20 cellular contexts compared by ENCODE assay signal in the genomic region with DNA sequence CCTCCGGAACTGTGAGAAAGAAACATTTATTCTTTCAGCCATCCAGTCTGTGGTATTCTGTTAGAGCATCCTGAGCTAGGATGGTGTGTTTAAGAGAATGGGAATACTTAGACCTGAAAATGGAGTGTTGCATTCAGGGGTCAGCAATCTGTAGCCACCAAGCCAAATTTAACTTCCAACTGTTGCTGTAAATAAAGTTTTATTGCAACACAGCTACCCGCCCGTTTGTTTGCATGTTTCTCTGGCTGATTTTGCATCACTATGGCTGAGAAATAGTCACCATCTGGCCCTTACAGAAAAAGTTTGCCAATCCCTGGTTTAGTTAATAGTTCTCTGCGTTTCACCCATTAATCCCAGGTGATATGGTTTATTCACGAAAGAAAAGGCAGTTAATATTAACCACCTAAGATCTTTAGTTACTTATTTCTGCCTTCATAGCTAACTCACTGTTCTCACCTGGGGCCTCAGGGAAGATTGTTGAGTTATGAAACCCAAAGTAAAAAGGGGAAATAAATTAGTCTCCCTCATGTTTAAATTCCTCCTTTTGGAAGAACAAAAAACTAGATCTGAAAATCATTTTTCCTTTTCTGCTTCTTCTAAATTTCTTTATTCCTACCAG. TPM values are rescaled to one million over a fixed set of nuclear protein-coding genes. Genes with fewer than 3 reads are reported as not detected.
A peak's percentile ranks its signal among the peaks of the same experiment; 100 is the strongest.
DNase-seq lines count a peak whose midpoint lies in the region; ATAC-seq, FAIRE-seq and TF ChIP-seq lines count a peak whose summit lies in the region.
"Had no signal": no experiment of that assay in that cellular context is flagged by ENCODE, and none has a peak within 500 bp of the region (broad histone marks: within the 10 kb centered on the region; RNA-seq: fewer than 3 reads in every experiment).

No MANE protein-coding gene starts in this region.

- no peak overlapping the region for H2AFZ ChIP-seq in endothelial cell of umbilical vein (ENCODE audit: low read depth, low read length)
- H2AFZ ChIP-seq: GM23248 had no signal

- no peak overlapping the region for H3K4me3 Mint-ChIP-seq in endodermal cell

- H3K9me3 ChIP-seq in endothelial cell of umbilical vein (replicated peaks; ENCODE audit: control insufficient read depth, insufficient read depth, low read length) (no peaks in the 10 kb centered on the region), esophagus muscularis mucosa (no peaks in the 10 kb centered on the region), adrenal gland (replicated peaks in 1 of 3) (no peaks in the 10 kb centered on the region), endodermal cell (ENCODE audit: control insufficient read depth, low read length) (no peaks in the 10 kb centered on the region)
- H3K9me3 ChIP-seq: left lung had no signal

- no peak overlapping the region for H3K4me2 ChIP-seq in endothelial cell of umbilical vein (ENCODE audit: insufficient read depth, low read length)

- H3K27ac ChIP-seq in endothelial cell of umbilical vein (ENCODE audit: insufficient read depth, low read depth, low read length) (no peak overlapping the region), esophagus muscularis mucosa (replicated peaks in 1 of 4) (no peak overlapping the region), adrenal gland (no peak overlapping the region), endodermal cell (ENCODE audit: low read depth, low read length) (no peak overlapping the region)
- H3K27ac ChIP-seq: GM23248, left lung had no signal

- H3K36me3 Mint-ChIP-seq in endodermal cell (ENCODE audit: low read depth): no peaks in the 10 kb centered on the region

- H3K36me3 ChIP-seq in endothelial cell of umbilical vein (ENCODE audit: control insufficient read depth in 2 of 2, extremely low read depth in 1 of 2, insufficient read depth in 2 of 2, low read length in 2 of 2) (no peaks in the 10 kb centered on the region), esophagus muscularis mucosa (no peaks in the 10 kb centered on the region), adrenal gland (replicated peaks in 1 of 2) (no peaks in the 10 kb centered on the region), endodermal cell (ENCODE audit: control insufficient read depth, insufficient read depth, low read length) (no peaks in the 10 kb centered on the region)
- H3K36me3 ChIP-seq: left lung had no signal

- dilution Hi-C loops in endothelial cell of umbilical vein (cut with MboI; ENCODE audit: extremely low pct_ligation_motif_present, low sequenced_read_pairs): no loop called here

- peaks cover 29 to 38% of the 10 kb centered on the region in 2 experiments for H3K27me3 ChIP-seq in endothelial cell of umbilical vein (ENCODE audit: control insufficient read depth in 2 of 2, insufficient read depth in 2 of 2, low read length in 2 of 2)
- peaks cover 0 to 41% (median 4%) of the 10 kb centered on the region in 4 donors for H3K27me3 ChIP-seq in esophagus muscularis mucosa
- peaks cover 22% of the 10 kb centered on the region for H3K27me3 ChIP-seq in adrenal gland
- peaks cover 5% of the 10 kb centered on the region for H3K27me3 ChIP-seq in endodermal cell (ENCODE audit: control insufficient read depth, insufficient read depth, low read length, poor library complexity, severe bottlenecking)

- no peaks in the 10 kb centered on the region for H3K4me1 ChIP-seq in endothelial cell of umbilical vein (ENCODE audit: control insufficient read depth, extremely low read depth, insufficient read depth, low read length)
- peaks cover 0 to 7% (median 7%) of the 10 kb centered on the region in 4 donors for H3K4me1 ChIP-seq in esophagus muscularis mucosa
- H3K4me1 ChIP-seq in adrenal gland (replicated peaks in 1 of 2): no peaks in the 10 kb centered on the region
- peaks cover 3% of the 10 kb centered on the region for H3K4me1 ChIP-seq in endodermal cell (ENCODE audit: control insufficient read depth, insufficient read depth, low read length)

- peaks cover 4% of the 10 kb centered on the region for H3K4me1 Mint-ChIP-seq in endodermal cell

- DNase-seq in endothelial cell of umbilical vein (ENCODE audit: low read depth, low spot score): no peak
- DNase-seq in esophagus muscularis mucosa (ENCODE audit: extremely low spot score): no peak
- DNase-seq in adrenal gland: no peak
- no peak for DNase-seq in HTR-8/SVneo (ENCODE audit: insufficient read length, low spot score)
- no peak for DNase-seq in endodermal cell
- DNase-seq: activated CD4-positive, CD25-positive, alpha-beta regulatory T cell; activated gamma-delta T cell treated with Interleukin-2 at 50 U/mL for 16 hours; aorta; foreskin fibroblast; GM23248; KG1; left lung; NCI-H1105 treated with DMSO at 0.1 percent for 48 hours; NCI-H226; occipital lobe; SHP77 treated with DMSO at 0.1 percent for 48 hours; stimulated activated CD4-positive, alpha-beta T cell treated with anti-CD3 and anti-CD28 coated beads, Interleukin-4, amount 100 ng/mL, for 1 hour had no signal

- no TSS peak for BruUV-seq in endothelial cell of umbilical vein (replicated peaks; lab: Mats Ljungman, UMichigan)

- TF ChIP-seq CTCF in endothelial cell of umbilical vein (IDR thresholded peaks at IDR 0.05; ENCODE audit: extremely low read depth in 1 of 2, insufficient read depth in 1 of 2, low read depth in 1 of 2, low read length in 2 of 2) (no peak), esophagus muscularis mucosa (IDR thresholded peaks at IDR 0.05) (no peak), adrenal gland (IDR thresholded peaks at IDR 0.05) (no peak), endodermal cell (conservative IDR thresholded peaks at IDR 0.05) (no peak)

- CTCF ChIA-PET in endothelial cell of umbilical vein (lab: Charles Lee): interaction anchor here (0.9 to 20.2 kb wide), 4 partner anchors 7 to 345 kb away, joined by 3 to 485 read pairs (median 10); a partner anchor contains a TSS

- 54% methylated on average over 5 of the region's 5 CpGs for WGBS in esophagus muscularis mucosa
- WGBS in adrenal gland, 4 donors: 38 to 57% (median 51%) methylated on average over 5 of the region's 5 CpGs
- WGBS in endodermal cell (ENCODE audit: insufficient coverage in 1 of 2, insufficient read length in 1 of 2), 2 experiments: 47 to 57% methylated on average over 3 to 5 of the region's 5 CpGs

- H4K20me1 ChIP-seq in endothelial cell of umbilical vein (replicated peaks; ENCODE audit: control insufficient read depth, extremely low read depth, insufficient read depth, low read length): no peaks in the 10 kb centered on the region

- H3K27me3 Mint-ChIP-seq in endodermal cell (ENCODE audit: insufficient read depth): peaks cover 15% of the 10 kb centered on the region

- H3K4me3 ChIP-seq in endothelial cell of umbilical vein (replicated peaks in 1 of 3; ENCODE audit: insufficient read depth in 1 of 3, low read depth in 1 of 3, low read length in 3 of 3): no peak overlapping the region
- H3K4me3 ChIP-seq in esophagus muscularis mucosa: no peak overlapping the region
- no peak overlapping the region for H3K4me3 ChIP-seq in adrenal gland
- H3K4me3 ChIP-seq in endodermal cell (ENCODE audit: low read length): no peak overlapping the region
- H3K4me3 ChIP-seq: GM23248, left lung had no signal

- H3K9ac ChIP-seq in endothelial cell of umbilical vein (replicated peaks; ENCODE audit: extremely low read depth, insufficient read depth, low read length): no peak overlapping the region
- no peak overlapping the region for H3K9ac ChIP-seq in endodermal cell (ENCODE audit: extremely low read depth, low read length, poor library complexity, severe bottlenecking)
- H3K9ac ChIP-seq: GM23248 had no signal

- ATAC-seq in GM18517 (IDR thresholded peaks at IDR 0.05; ENCODE audit: unreplicated experiment): peak; percentile 53
- peak; percentile 43 for ATAC-seq in GM21515 (IDR thresholded peaks at IDR 0.05; ENCODE audit: unreplicated experiment)
- ATAC-seq in HG03354 (IDR thresholded peaks at IDR 0.05; ENCODE audit: poor library complexity, severe bottlenecking, unreplicated experiment): peak; percentile 62
- ATAC-seq: left lung had no signal

- peak; percentile 44 for FAIRE-seq in endothelial cell of umbilical vein (lab: Jason Lieb, UNC)
- no peak for FAIRE-seq in HTR-8/SVneo (lab: Jason Lieb, UNC)

- TF ChIP-seq EP300 in esophagus muscularis mucosa (IDR thresholded peaks at IDR 0.05): no peak

- POLR2A ChIA-PET in endothelial cell of umbilical vein (lab: Charles Lee): no interaction called here

- intact Hi-C loops in endothelial cell of umbilical vein (cut with micrococcal nuclease): no loop called here
- intact Hi-C loops in esophagus muscularis mucosa (cut with DNase I): loop anchor here (10.0 kb wide), 1 partner anchor 275 kb away; no protein-coding TSS in a partner anchor
- intact Hi-C loops in adrenal gland (cut with DNase I): no loop called here

- H3K9me1 ChIP-seq in endothelial cell of umbilical vein (replicated peaks; ENCODE audit: control insufficient read depth, extremely low read depth, insufficient read depth, low read length): no peaks in the 10 kb centered on the region

- H3K79me2 ChIP-seq in endothelial cell of umbilical vein (ENCODE audit: control insufficient read depth, insufficient read depth, low read length): no peaks in the 10 kb centered on the region

- no peak overlapping the region for H3K27ac Mint-ChIP-seq in endodermal cell

- peaks cover 8% of the 10 kb centered on the region for H3K9me3 Mint-ChIP-seq in endodermal cell

- TF ChIP-seq POLR2A in endothelial cell of umbilical vein (IDR thresholded peaks at IDR 0.05; ENCODE audit: low read depth, low read length) (no peak), esophagus muscularis mucosa (IDR thresholded peaks at IDR 0.05; ENCODE audit: low read depth) (no peak), adrenal gland (IDR thresholded peaks at IDR 0.05) (no peak)

RNA-seq across cellular contexts. Expression of a gene that starts 9.5 kb away (rescaled TPM):
- 0.25 TPM in 1 of 2 replicates, not detected in the other for total RNA-seq in endothelial cell of umbilical vein
- polyA plus RNA-seq in endothelial cell of umbilical vein: 0.03 TPM in 1 of 2 replicates, not detected in the other
- polyA plus RNA-seq in endothelial cell of umbilical vein (2011; cell fraction: cytosol; rRNA removed): 0.01 and 0.03 TPM in 2 replicates
- polyA plus RNA-seq in endothelial cell of umbilical vein (2011; cell fraction: nucleus; rRNA removed): 0.04 TPM in 1 of 2 replicates, not detected in the other
- 0.08 TPM in 1 of 2 replicates, not detected in the other for polyA plus RNA-seq in endothelial cell of umbilical vein (2012)
- polyA minus RNA-seq in endothelial cell of umbilical vein: not detected in 2 replicates
- polyA minus RNA-seq in endothelial cell of umbilical vein (2011; cell fraction: cytosol; rRNA and poly(A)+ RNA removed): not detected
- not detected in 2 replicates for polyA minus RNA-seq in endothelial cell of umbilical vein (2011; cell fraction: nucleus; rRNA and poly(A)+ RNA removed)
- total RNA-seq in esophagus muscularis mucosa: 10 to 100 TPM; 16.9 to 56.4 (median 35.4) TPM
- 1 to 10 TPM in 6 of 8 donors, under 1 TPM in 2; 0.18 to 3.6 (median 1.6) TPM for total RNA-seq in adrenal gland
- polyA plus RNA-seq in adrenal gland: 1 to 10 TPM in 1 of 3 donors, under 1 TPM in 2; 0.05 to 1.1 (median 0.48) TPM
- under 1 TPM; 0.29 to 0.44 TPM for total RNA-seq in endodermal cell
- 0.14 TPM for polyA plus RNA-seq in endodermal cell (2013, experiment 1 of 2)
- 0.50 TPM for polyA plus RNA-seq in endodermal cell (2013, experiment 2 of 2)

RNA-seq across cellular contexts. Expression of a gene that starts 32.9 kb away (rescaled TPM):
- 220 and 246 TPM in 2 replicates for total RNA-seq in endothelial cell of umbilical vein
- 40.9 and 58.0 TPM in 2 replicates for polyA plus RNA-seq in endothelial cell of umbilical vein
- polyA plus RNA-seq in endothelial cell of umbilical vein (2011; cell fraction: cytosol; rRNA removed): 64.3 and 82.1 TPM in 2 replicates
- 66.4 and 74.8 TPM in 2 replicates for polyA plus RNA-seq in endothelial cell of umbilical vein (2011; cell fraction: nucleus; rRNA removed)
- 94.1 and 188 TPM in 2 replicates for polyA plus RNA-seq in endothelial cell of umbilical vein (2012)
- 65.3 and 69.9 TPM in 2 replicates for polyA minus RNA-seq in endothelial cell of umbilical vein
- 124 TPM for polyA minus RNA-seq in endothelial cell of umbilical vein (2011; cell fraction: cytosol; rRNA and poly(A)+ RNA removed)
- polyA minus RNA-seq in endothelial cell of umbilical vein (2011; cell fraction: nucleus; rRNA and poly(A)+ RNA removed): 65.7 and 66.2 TPM in 2 replicates
- 1 to 10 TPM in 2 of 4 donors, not detected in 2; 1.7 to 4.6 TPM for total RNA-seq in esophagus muscularis mucosa
- total RNA-seq in adrenal gland: 1 to 10 TPM; 2.0 to 6.5 (median 3.8) TPM
- 1 to 10 TPM in 2 of 3 donors, under 1 TPM in 1; 0.67 to 7.5 (median 2.9) TPM for polyA plus RNA-seq in adrenal gland
- 100 to 1,000 TPM; 142 to 157 TPM for total RNA-seq in endodermal cell
- polyA plus RNA-seq in endodermal cell (2013, experiment 1 of 2): 152 TPM
- polyA plus RNA-seq in endodermal cell (2013, experiment 2 of 2): 130 TPM

RNA-seq across cellular contexts. Expression of a gene that starts 46.3 kb away (rescaled TPM):
- total RNA-seq in endothelial cell of umbilical vein: 11.0 and 11.3 TPM in 2 replicates
- 10.2 and 10.5 TPM in 2 replicates for polyA plus RNA-seq in endothelial cell of umbilical vein
- polyA plus RNA-seq in endothelial cell of umbilical vein (2011; cell fraction: cytosol; rRNA removed): 8.7 and 9.3 TPM in 2 replicates
- polyA plus RNA-seq in endothelial cell of umbilical vein (2011; cell fraction: nucleus; rRNA removed): 11.0 and 12.5 TPM in 2 replicates
- 4.2 and 5.3 TPM in 2 replicates for polyA plus RNA-seq in endothelial cell of umbilical vein (2012)
- polyA minus RNA-seq in endothelial cell of umbilical vein: 22.9 and 28.0 TPM in 2 replicates
- 23.4 TPM for polyA minus RNA-seq in endothelial cell of umbilical vein (2011; cell fraction: cytosol; rRNA and poly(A)+ RNA removed)
- polyA minus RNA-seq in endothelial cell of umbilical vein (2011; cell fraction: nucleus; rRNA and poly(A)+ RNA removed): 8.2 and 10.0 TPM in 2 replicates
- 10 to 100 TPM; 15.8 to 51.6 (median 33.9) TPM for total RNA-seq in esophagus muscularis mucosa
- total RNA-seq in adrenal gland: 10 to 100 TPM; 20.9 to 75.7 (median 29.5) TPM
- polyA plus RNA-seq in adrenal gland: 10 to 100 TPM in 1 of 3 donors, 1 to 10 TPM in 2; 6.8 to 21.5 (median 8.5) TPM
- 10 to 100 TPM in 1 of 2 donors, 1 to 10 TPM in 1; 9.3 to 13.1 TPM for total RNA-seq in endodermal cell
- 11.6 TPM for polyA plus RNA-seq in endodermal cell (2013, experiment 1 of 2)
- polyA plus RNA-seq in endodermal cell (2013, experiment 2 of 2): 11.6 TPM

Comparison
In these comparisons a context has a peak if more than half of its experiments do, and no peak if none do; other contexts are left out.
1. RNA of a gene that starts 32.9 kb away (total RNA-seq): 220 to 246 TPM in endothelial cell of umbilical vein and 142 to 157 TPM in endodermal cell; 2.0 to 6.5 TPM in adrenal gland and 1.7 to 4.6 TPM in esophagus muscularis mucosa; every median in the first group is over 10 times any median in the second.
2. Peak in every context shown above with its lines, with median percentiles within 50 percentile points of each other: ATAC-seq.